Comparison of ENCODE assay signal across 7 cellular contexts in genomic region chr12:30218073-30218472, GRCh38.
"Had no signal": no experiment of that assay in that cellular context is flagged by ENCODE, and none has a peak within 500 bp of the region (broad histone marks: within the 10 kb centered on the region; RNA-seq: fewer than 3 reads in every experiment).

No MANE protein-coding gene starts in this region.

- DNase-seq: GM23248, GOT3, H7, HFFc6 had no signal

- H3K27ac ChIP-seq: GM23248, HL-60 had no signal

- ATAC-seq: HCT116, HepG2 had no signal
